Comparison of ENCODE assay signal across 1 cellular context in the genomic region with DNA sequence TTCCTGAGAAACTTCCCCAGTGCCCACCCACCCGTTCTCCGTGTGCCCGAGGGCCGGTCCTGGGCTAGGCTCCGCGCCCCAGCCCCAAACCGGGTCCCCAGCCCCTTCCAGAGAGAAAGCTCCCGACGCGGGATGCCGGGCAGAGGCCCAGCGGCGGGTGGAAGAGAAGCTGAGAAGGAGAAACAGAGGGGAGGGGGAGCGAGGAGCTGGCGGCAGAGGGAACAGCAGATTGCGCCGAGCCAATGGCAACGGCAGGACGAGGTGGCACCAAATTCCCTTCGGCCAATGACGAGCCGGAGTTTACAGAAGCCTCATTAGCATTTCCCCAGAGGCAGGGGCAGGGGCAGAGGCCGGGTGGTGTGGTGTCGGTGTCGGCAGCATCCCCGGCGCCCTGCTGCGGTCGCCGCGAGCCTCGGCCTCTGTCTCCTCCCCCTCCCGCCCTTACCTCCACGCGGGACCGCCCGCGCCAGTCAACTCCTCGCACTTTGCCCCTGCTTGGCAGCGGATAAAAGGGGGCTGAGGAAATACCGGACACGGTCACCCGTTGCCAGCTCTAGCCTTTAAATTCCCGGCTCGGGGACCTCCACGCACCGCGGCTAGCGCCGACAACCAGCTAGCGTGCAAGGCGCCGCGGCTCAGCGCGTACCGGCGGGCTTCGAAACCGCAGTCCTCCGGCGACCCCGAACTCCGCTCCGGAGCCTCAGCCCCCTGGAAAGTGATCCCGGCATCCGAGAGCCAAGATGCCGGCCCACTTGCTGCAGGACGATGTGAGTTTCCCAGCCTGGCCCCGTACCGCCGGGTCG.
A peak's percentile ranks its signal among the peaks of the same experiment; 100 is the strongest.
TF ChIP-seq lines count a peak whose summit lies in the region.

SCD (plus strand) TSS at position 469 of the 803 bp plus-strand sequence; CDS start at position 741, 272 bp downstream.

TF ChIP-seq in HEK293, 187 proteins besides CTCF, POLR2A, EP300 and RAD21 (continued from another document and continues in another):
- TF ChIP-seq PRDM6 (tag by site-specific recombination; IDR thresholded peaks at IDR 0.05) = no peak
- TF ChIP-seq KLF17 (tag by site-specific recombination; IDR thresholded peaks at IDR 0.05) = no peak
- TF ChIP-seq ZNF747 (tag by site-specific recombination; IDR thresholded peaks at IDR 0.05) = no peak
- no peak; the same call in 1 of the 2 replicates for TF ChIP-seq YY2 (tag by site-specific recombination; IDR thresholded peaks at IDR 0.05)
- TF ChIP-seq, protein P1, sequence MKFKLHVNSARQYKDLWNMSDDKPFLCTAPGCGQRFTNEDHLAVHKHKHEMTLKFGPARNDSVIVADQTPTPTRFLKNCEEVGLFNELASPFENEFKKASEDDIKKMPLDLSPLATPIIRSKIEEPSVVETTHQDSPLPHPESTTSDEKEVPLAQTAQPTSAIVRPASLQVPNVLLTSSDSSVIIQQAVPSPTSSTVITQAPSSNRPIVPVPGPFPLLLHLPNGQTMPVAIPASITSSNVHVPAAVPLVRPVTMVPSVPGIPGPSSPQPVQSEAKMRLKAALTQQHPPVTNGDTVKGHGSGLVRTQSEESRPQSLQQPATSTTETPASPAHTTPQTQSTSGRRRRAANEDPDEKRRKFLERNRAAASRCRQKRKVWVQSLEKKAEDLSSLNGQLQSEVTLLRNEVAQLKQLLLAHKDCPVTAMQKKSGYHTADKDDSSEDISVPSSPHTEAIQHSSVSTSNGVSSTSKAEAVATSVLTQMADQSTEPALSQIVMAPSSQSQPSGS (tag by site-specific recombination; IDR thresholded peaks at IDR 0.05; ENCODE audit: low read depth) = no peak
- TF ChIP-seq, protein P2, sequence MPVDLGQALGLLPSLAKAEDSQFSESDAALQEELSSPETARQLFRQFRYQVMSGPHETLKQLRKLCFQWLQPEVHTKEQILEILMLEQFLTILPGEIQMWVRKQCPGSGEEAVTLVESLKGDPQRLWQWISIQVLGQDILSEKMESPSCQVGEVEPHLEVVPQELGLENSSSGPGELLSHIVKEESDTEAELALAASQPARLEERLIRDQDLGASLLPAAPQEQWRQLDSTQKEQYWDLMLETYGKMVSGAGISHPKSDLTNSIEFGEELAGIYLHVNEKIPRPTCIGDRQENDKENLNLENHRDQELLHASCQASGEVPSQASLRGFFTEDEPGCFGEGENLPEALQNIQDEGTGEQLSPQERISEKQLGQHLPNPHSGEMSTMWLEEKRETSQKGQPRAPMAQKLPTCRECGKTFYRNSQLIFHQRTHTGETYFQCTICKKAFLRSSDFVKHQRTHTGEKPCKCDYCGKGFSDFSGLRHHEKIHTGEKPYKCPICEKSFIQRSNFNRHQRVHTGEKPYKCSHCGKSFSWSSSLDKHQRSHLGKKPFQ (tag by site-specific recombination; IDR thresholded peaks at IDR 0.05) = no peak
- TF ChIP-seq ZFP37 (tag by site-specific recombination; IDR thresholded peaks at IDR 0.05) = peak; percentile 72
- TF ChIP-seq ZNF416 (tag by site-specific recombination; IDR thresholded peaks at IDR 0.05) = no peak
- TF ChIP-seq KLF8 (tag by site-specific recombination; IDR thresholded peaks at IDR 0.05) = peak; percentile 83
- TF ChIP-seq ZFP3 (tag by site-specific recombination; IDR thresholded peaks at IDR 0.05; ENCODE audit: low read depth) = no peak
- TF ChIP-seq ZNF341 (tag by site-specific recombination; IDR thresholded peaks at IDR 0.05; ENCODE audit: low read depth) = peak; percentile 100
- TF ChIP-seq MZF1 (tag by site-specific recombination; IDR thresholded peaks at IDR 0.05; ENCODE audit: borderline replicate concordance) = no peak
- no peak for TF ChIP-seq ZNF664 (tag by site-specific recombination; IDR thresholded peaks at IDR 0.05)
- TF ChIP-seq ZNF654 (tag by site-specific recombination; IDR thresholded peaks at IDR 0.05; ENCODE audit: low read depth) = no peak
- TF ChIP-seq ZBTB48 (tag by site-specific recombination; IDR thresholded peaks at IDR 0.05) = peak; percentile 72
- TF ChIP-seq EGR2 (tag by site-specific recombination; IDR thresholded peaks at IDR 0.05; ENCODE audit: low read depth) = peak; percentile 75
- peak; percentile 44; the same call in 1 of the 2 replicates for TF ChIP-seq ZNF660 (tag by site-specific recombination; IDR thresholded peaks at IDR 0.05)
- no peak for TF ChIP-seq ZNF2 (tag by site-specific recombination; IDR thresholded peaks at IDR 0.05)
- TF ChIP-seq GLI2 (tag by site-specific recombination; IDR thresholded peaks at IDR 0.05; ENCODE audit: borderline replicate concordance, low read depth) = no peak
- peak; percentile 68 for TF ChIP-seq SP3 (tag by site-specific recombination; IDR thresholded peaks at IDR 0.05)
- TF ChIP-seq ZNF155 (tag by site-specific recombination; IDR thresholded peaks at IDR 0.05) = no peak
- peak; percentile 56; the same call in 1 of the 2 replicates for TF ChIP-seq ZNF561 (tag by site-specific recombination; IDR thresholded peaks at IDR 0.05; ENCODE audit: borderline replicate concordance)
- TF ChIP-seq ZNF624 (tag by site-specific recombination; IDR thresholded peaks at IDR 0.05) = no peak
- TF ChIP-seq ZNF670 (tag by site-specific recombination; IDR thresholded peaks at IDR 0.05; ENCODE audit: low read depth) = no peak
- TF ChIP-seq ZNF324 (tag by site-specific recombination; IDR thresholded peaks at IDR 0.05) = 0 out of 2 replicates have a peak, but pooled peaks have one; percentile 33
- no peak for TF ChIP-seq ZBTB21 (tag by site-specific recombination; IDR thresholded peaks at IDR 0.05)
- TF ChIP-seq TSHZ1 (tag by site-specific recombination; IDR thresholded peaks at IDR 0.05; ENCODE audit: borderline replicate concordance) = no peak
- TF ChIP-seq ZNF221 (tag by site-specific recombination; IDR thresholded peaks at IDR 0.05; ENCODE audit: borderline replicate concordance) = no peak
- no peak for TF ChIP-seq ZNF280D (tag by site-specific recombination; IDR thresholded peaks at IDR 0.05)
- TF ChIP-seq, protein P3, sequence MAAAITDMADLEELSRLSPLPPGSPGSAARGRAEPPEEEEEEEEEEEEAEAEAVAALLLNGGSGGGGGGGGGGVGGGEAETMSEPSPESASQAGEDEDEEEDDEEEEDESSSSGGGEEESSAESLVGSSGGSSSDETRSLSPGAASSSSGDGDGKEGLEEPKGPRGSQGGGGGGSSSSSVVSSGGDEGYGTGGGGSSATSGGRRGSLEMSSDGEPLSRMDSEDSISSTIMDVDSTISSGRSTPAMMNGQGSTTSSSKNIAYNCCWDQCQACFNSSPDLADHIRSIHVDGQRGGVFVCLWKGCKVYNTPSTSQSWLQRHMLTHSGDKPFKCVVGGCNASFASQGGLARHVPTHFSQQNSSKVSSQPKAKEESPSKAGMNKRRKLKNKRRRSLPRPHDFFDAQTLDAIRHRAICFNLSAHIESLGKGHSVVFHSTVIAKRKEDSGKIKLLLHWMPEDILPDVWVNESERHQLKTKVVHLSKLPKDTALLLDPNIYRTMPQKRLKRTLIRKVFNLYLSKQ (tag by site-specific recombination; IDR thresholded peaks at IDR 0.05; ENCODE audit: borderline replicate concordance) = no peak
- TF ChIP-seq ZNF214 (tag by site-specific recombination; IDR thresholded peaks at IDR 0.05; ENCODE audit: borderline replicate concordance) = no peak
- no peak for TF ChIP-seq ZNF571 (tag by site-specific recombination; IDR thresholded peaks at IDR 0.05)
- TF ChIP-seq ZNF626 (tag by site-specific recombination; IDR thresholded peaks at IDR 0.05) = no peak
- TF ChIP-seq, protein P4, sequence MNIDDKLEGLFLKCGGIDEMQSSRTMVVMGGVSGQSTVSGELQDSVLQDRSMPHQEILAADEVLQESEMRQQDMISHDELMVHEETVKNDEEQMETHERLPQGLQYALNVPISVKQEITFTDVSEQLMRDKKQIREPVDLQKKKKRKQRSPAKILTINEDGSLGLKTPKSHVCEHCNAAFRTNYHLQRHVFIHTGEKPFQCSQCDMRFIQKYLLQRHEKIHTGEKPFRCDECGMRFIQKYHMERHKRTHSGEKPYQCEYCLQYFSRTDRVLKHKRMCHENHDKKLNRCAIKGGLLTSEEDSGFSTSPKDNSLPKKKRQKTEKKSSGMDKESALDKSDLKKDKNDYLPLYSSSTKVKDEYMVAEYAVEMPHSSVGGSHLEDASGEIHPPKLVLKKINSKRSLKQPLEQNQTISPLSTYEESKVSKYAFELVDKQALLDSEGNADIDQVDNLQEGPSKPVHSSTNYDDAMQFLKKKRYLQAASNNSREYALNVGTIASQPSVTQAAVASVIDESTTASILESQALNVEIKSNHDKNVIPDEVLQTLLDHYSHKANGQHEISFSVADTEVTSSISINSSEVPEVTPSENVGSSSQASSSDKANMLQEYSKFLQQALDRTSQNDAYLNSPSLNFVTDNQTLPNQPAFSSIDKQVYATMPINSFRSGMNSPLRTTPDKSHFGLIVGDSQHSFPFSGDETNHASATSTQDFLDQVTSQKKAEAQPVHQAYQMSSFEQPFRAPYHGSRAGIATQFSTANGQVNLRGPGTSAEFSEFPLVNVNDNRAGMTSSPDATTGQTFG (tag by site-specific recombination; IDR thresholded peaks at IDR 0.05; ENCODE audit: borderline replicate concordance) = no peak
- TF ChIP-seq ZNF580 (tag by site-specific recombination; IDR thresholded peaks at IDR 0.05) = no peak
